ENCODE assay signal across 24 cellular contexts in genomic region chr1:30461640-30462039, GRCh38.
A peak's percentile ranks its signal among the peaks of the same experiment; 100 is the strongest.
DNase-seq lines count a peak whose midpoint lies in the region; ATAC-seq and TF ChIP-seq lines count a peak whose summit lies in the region.
"Had no signal": no experiment of that assay in that cellular context is flagged by ENCODE, and none has a peak within 500 bp of the region (broad histone marks: within the 10 kb centered on the region; RNA-seq: fewer than 3 reads in every experiment).

No MANE protein-coding gene starts in this region.

- peak; percentile 72 for ATAC-seq in body of pancreas
- ATAC-seq in upper lobe of right lung: no peak

- no peaks in the 10 kb centered on the region for H4K20me1 ChIP-seq in OCI-LY7 (ENCODE audit: insufficient read depth, low read length)
- H4K20me1 ChIP-seq: BLaER1 had no signal

- H3K27ac ChIP-seq in breast epithelium (no peak overlapping the region), body of pancreas (peak overlapping the region in 1 of 4 donors; percentile 15), upper lobe of right lung (no peak overlapping the region), OCI-LY7 (ENCODE audit: low read depth, low read length, poor library complexity, severe bottlenecking) (no peak overlapping the region)
- H3K27ac ChIP-seq: BLaER1, GM23248, KMS-11, RWPE1 had no signal

- no peak for TF ChIP-seq POLR2A in breast epithelium (IDR thresholded peaks at IDR 0.05)
- no peak for TF ChIP-seq POLR2A in body of pancreas (IDR thresholded peaks at IDR 0.05)

- no peak overlapping the region for H3K4me2 ChIP-seq in OCI-LY7 (ENCODE audit: low read length)
- H3K4me2 ChIP-seq: BLaER1, KMS-11 had no signal

- H3K27me3 Mint-ChIP-seq in MCF 10A (ENCODE audit: insufficient read depth, unreplicated experiment): peaks cover 44% of the 10 kb centered on the region

- H3K9me3 ChIP-seq in breast epithelium (peaks cover 0 to 5% of the 10 kb centered on the region in 2 donors), body of pancreas (peaks cover 0 to 4% (median 0%) of the 10 kb centered on the region in 3 donors), upper lobe of right lung (no peaks in the 10 kb centered on the region), OCI-LY7 (ENCODE audit: low read length) (no peaks in the 10 kb centered on the region)
- H3K9me3 ChIP-seq: BLaER1 had no signal

- no peak overlapping the region for H3K27ac Mint-ChIP-seq in MCF 10A (ENCODE audit: low read depth, unreplicated experiment)
- H3K27ac Mint-ChIP-seq: CD4-positive, alpha-beta T cell; IgD-negative memory B cell had no signal

- H3K4me3 ChIP-seq in breast epithelium (no peak overlapping the region), body of pancreas (no peak overlapping the region), upper lobe of right lung (no peak overlapping the region), OCI-LY7 (ENCODE audit: low read depth, low read length, poor library complexity, severe bottlenecking) (no peak overlapping the region)
- H3K4me3 ChIP-seq: BLaER1, GM23248 had no signal

- H3K4me1 Mint-ChIP-seq in MCF 10A (ENCODE audit: insufficient read depth, unreplicated experiment): no peaks in the 10 kb centered on the region
- H3K4me1 Mint-ChIP-seq: IgD-negative memory B cell had no signal

- H3K9me3 Mint-ChIP-seq in MCF 10A (ENCODE audit: unreplicated experiment): no peaks in the 10 kb centered on the region
- H3K9me3 Mint-ChIP-seq: IgD-negative memory B cell had no signal

- no peaks in the 10 kb centered on the region for H3K36me3 Mint-ChIP-seq in MCF 10A (ENCODE audit: insufficient read depth, unreplicated experiment)
- H3K36me3 Mint-ChIP-seq: IgD-negative memory B cell had no signal

- H3K4me3 Mint-ChIP-seq in MCF 10A (ENCODE audit: unreplicated experiment): no peak overlapping the region
- H3K4me3 Mint-ChIP-seq: CD4-positive, alpha-beta T cell; IgD-negative memory B cell had no signal

- CTCF ChIA-PET in MCF 10A (lab: Yijun Ruan, JAX) (interaction anchor here (0.5 kb wide), 1 partner anchor 701 kb away, joined by 6 read pairs; no protein-coding TSS in a partner anchor), OCI-LY7 (lab: Charles Lee; ENCODE audit: unreplicated experiment) (no interaction called here)

- peak; percentile 41 to 64 for DNase-seq in breast epithelium (ENCODE audit: low spot score in 2 of 2)
- no peak for DNase-seq in MCF 10A (ENCODE audit: unreplicated experiment)
- DNase-seq in body of pancreas: peak; percentile 13 to 79 (median 30)
- peak; percentile 74 for DNase-seq in mucosa of gallbladder (ENCODE audit: low spot score)
- DNase-seq in upper lobe of right lung: peak; percentile 23
- no peak for DNase-seq in OCI-LY7 (ENCODE audit: low spot score)
- no peak for DNase-seq in NCI-H510A treated with DMSO at 0.1 percent for 48 hours (lab: John Stamatoyannopoulos, UW)
- DNase-seq in NCI-H2171 treated with DMSO at 0.1 percent for 48 hours (lab: John Stamatoyannopoulos, UW): no peak
- DNase-seq: GM23248, H7, NCI-H1092, NCI-H1417 treated with DMSO at 0.1 percent for 48 hours, NCI-H1694 treated with DMSO at 0.1 percent for 48 hours, NCI-H2081, NCI-H2171, NCI-H345, NCI-H524, NCI-H774, SHP77 treated with DMSO at 0.1 percent for 48 hours had no signal

- H3K79me2 ChIP-seq in OCI-LY7 (ENCODE audit: insufficient read depth, low read depth, low read length): no peaks in the 10 kb centered on the region

- BruUV-seq in MCF 10A (replicated peaks; lab: Mats Ljungman, UMichigan) (no TSS peak), OCI-LY7 (replicated peaks; lab: Mats Ljungman, UMichigan) (no TSS peak)

- H3K36me3 ChIP-seq in breast epithelium: no peaks in the 10 kb centered on the region
- H3K36me3 ChIP-seq in body of pancreas (replicated peaks in 1 of 2; ENCODE audit: insufficient read depth in 1 of 2, low read depth in 2 of 2): no peaks in the 10 kb centered on the region
- H3K36me3 ChIP-seq in upper lobe of right lung: no peaks in the 10 kb centered on the region
- H3K36me3 ChIP-seq in OCI-LY7 (ENCODE audit: insufficient read depth, low read length): no peaks in the 10 kb centered on the region
- H3K36me3 ChIP-seq: BLaER1 had no signal

- H3K9me2 ChIP-seq in OCI-LY7 (ENCODE audit: insufficient read depth, low read length): no peaks in the 10 kb centered on the region

- intact Hi-C loops in breast epithelium (cut with DNase I; ENCODE audit: low total_unique reads): no loop called here
- intact Hi-C loops in MCF 10A (cut with micrococcal nuclease): no loop called here
- intact Hi-C loops in body of pancreas (cut with DNase I): no loop called here
- intact Hi-C loops in upper lobe of right lung (cut with DNase I): no loop called here
- intact Hi-C loops in OCI-LY7 (cut with micrococcal nuclease; ENCODE audit: unreplicated experiment): no loop called here

- H2AFZ ChIP-seq in OCI-LY7 (ENCODE audit: low read length): no peak overlapping the region
- H2AFZ ChIP-seq: GM23248 had no signal

- POLR2A ChIA-PET in MCF 10A (lab: Yijun Ruan, JAX): no interaction called here
- POLR2A ChIA-PET in OCI-LY7 (lab: Charles Lee): no interaction called here

- H3K27me3 ChIP-seq in breast epithelium (no peaks in the 10 kb centered on the region), body of pancreas (no peaks in the 10 kb centered on the region), upper lobe of right lung (no peaks in the 10 kb centered on the region)
- H3K27me3 ChIP-seq: BLaER1 had no signal

- TF ChIP-seq CTCF in breast epithelium (IDR thresholded peaks at IDR 0.05) (no peak), MCF 10A (IDR thresholded peaks at IDR 0.05; ENCODE audit: unreplicated experiment) (no peak), body of pancreas (IDR thresholded peaks at IDR 0.05) (no peak), upper lobe of right lung (IDR thresholded peaks at IDR 0.05) (no peak), OCI-LY7 (conservative IDR thresholded peaks at IDR 0.05; ENCODE audit: low read length) (no peak)

- no peaks in the 10 kb centered on the region for H3K4me1 ChIP-seq in breast epithelium
- H3K4me1 ChIP-seq in body of pancreas: no peaks in the 10 kb centered on the region
- no peaks in the 10 kb centered on the region for H3K4me1 ChIP-seq in upper lobe of right lung
- H3K4me1 ChIP-seq in OCI-LY7 (ENCODE audit: insufficient read depth, low read length, poor library complexity, severe bottlenecking): no peaks in the 10 kb centered on the region
- H3K4me1 ChIP-seq: BLaER1 had no signal

Comparison
In these comparisons a context has a peak if more than half of its experiments do, and no peak if none do; other contexts are left out.
1. DNase-seq: peak in breast epithelium (2 of 2), body of pancreas (4 of 4), mucosa of gallbladder (single experiment) and upper lobe of right lung (single experiment); none in MCF 10A (single experiment), OCI-LY7 (single experiment), NCI-H510A treated with DMSO at 0.1 percent for 48 hours (single experiment) and NCI-H2171 treated with DMSO at 0.1 percent for 48 hours (single experiment).